1 cellular context compared by ENCODE assay signal in genomic region chr19:1860133-1860775, GRCh38.
TF ChIP-seq lines count a peak whose summit lies in the region.

No MANE protein-coding gene starts in this region.

TF ChIP-seq in K562, 482 proteins besides CTCF, POLR2A, EP300 and RAD21 (continues in another document):
- TF ChIP-seq IFI16 (CRISPR knock-in tag; IDR thresholded peaks at IDR 0.05) (no peak), ZZZ3 (IDR thresholded peaks at IDR 0.05) (no peak), ZBTB1 (CRISPR knock-in tag; IDR thresholded peaks at IDR 0.05; ENCODE audit: borderline replicate concordance, low read depth) (no peak), RNF2 (IDR thresholded peaks at IDR 0.05) (no peak), ZFP36 (IDR thresholded peaks at IDR 0.05; ENCODE audit: low read depth, low read length, partially characterized antibody) (no peak), ESRRA (IDR thresholded peaks at IDR 0.05; ENCODE audit: borderline replicate concordance, low read depth) (no peak), ZNF766 (CRISPR knock-in tag; conservative IDR thresholded peaks at IDR 0.05) (no peak), ZNF121 (CRISPR knock-in tag; conservative IDR thresholded peaks at IDR 0.05) (no peak), STAT5A (IDR thresholded peaks at IDR 0.05; ENCODE audit: borderline replicate concordance, low read length) (no peak), RBBP5 (IDR thresholded peaks at IDR 0.05; ENCODE audit: borderline replicate concordance, insufficient read depth, low read length, poor library complexity, severe bottlenecking) (peak; percentile 32), CREM (IDR thresholded peaks at IDR 0.05; ENCODE audit: low read depth) (no peak), CHD1 (IDR thresholded peaks at IDR 0.05; ENCODE audit: low read length) (no peak), JUN (IDR thresholded peaks at IDR 0.05; ENCODE audit: borderline replicate concordance, low read depth, low read length) (no peak), JUN (CRISPR knock-in tag; IDR thresholded peaks at IDR 0.05; ENCODE audit: borderline replicate concordance) (no peak), SMARCE1 (IDR thresholded peaks at IDR 0.05) (no peak), CREB3 (tag; conservative IDR thresholded peaks at IDR 0.05; ENCODE audit: low read depth) (no peak), ZNF174 (CRISPR knock-in tag; IDR thresholded peaks at IDR 0.05) (no peak), NBN (IDR thresholded peaks at IDR 0.05; ENCODE audit: low read depth) (no peak), RHOXF2B (CRISPR knock-in tag; conservative IDR thresholded peaks at IDR 0.05) (no peak), PTRF (tag; IDR thresholded peaks at IDR 0.05) (no peak), ZNF696 (CRISPR knock-in tag; conservative IDR thresholded peaks at IDR 0.05) (no peak), ZBTB43 (CRISPR knock-in tag; IDR thresholded peaks at IDR 0.05) (no peak), POLR3A (IDR thresholded peaks at IDR 0.05; ENCODE audit: borderline replicate concordance, extremely low read depth, insufficient read depth, insufficient read length) (no peak), ZNF518B (CRISPR knock-in tag; IDR thresholded peaks at IDR 0.05) (no peak), MIER1 (IDR thresholded peaks at IDR 0.05; ENCODE audit: low read depth) (no peak), HES1 (IDR thresholded peaks at IDR 0.05; ENCODE audit: low read depth) (no peak), KDM4B (IDR thresholded peaks at IDR 0.05; ENCODE audit: borderline replicate concordance in 2 of 2, low read depth in 1 of 2) (no peak), ZC3H8 (IDR thresholded peaks at IDR 0.05) (no peak), IRF2 (CRISPR knock-in tag; IDR thresholded peaks at IDR 0.05) (no peak), MTA1 (IDR thresholded peaks at IDR 0.05; ENCODE audit: borderline replicate concordance) (0 out of 2 replicates have a peak, but pooled peaks have one; percentile 36), ZMIZ1 (IDR thresholded peaks at IDR 0.05; ENCODE audit: low read depth in 2 of 2, low read length in 2 of 2) (no peak), THAP12 (CRISPR knock-in tag; IDR thresholded peaks at IDR 0.05) (no peak), NONO (IDR thresholded peaks at IDR 0.05; ENCODE audit: low read depth in 2 of 2, low read length in 1 of 2) (0 out of 4 replicates have a peak, but pooled peaks of 1 of the 2 experiments have one; percentile 24), CBFB (CRISPR knock-in tag; IDR thresholded peaks at IDR 0.05) (no peak), ZNF316 (IDR thresholded peaks at IDR 0.05) (no peak), ZNF324 (CRISPR knock-in tag; IDR thresholded peaks at IDR 0.05) (no peak), TBP (optimal IDR thresholded peaks at IDR 0.05; ENCODE audit: low read depth, low read length) (peak; percentile 23), SLC30A9 (CRISPR knock-in tag; IDR thresholded peaks at IDR 0.05) (no peak), NELFE (IDR thresholded peaks at IDR 0.05; ENCODE audit: insufficient read depth, insufficient read length) (no peak), ELF4 (CRISPR knock-in tag; IDR thresholded peaks at IDR 0.05) (no peak), MAX (CRISPR knock-in tag; IDR thresholded peaks at IDR 0.05) (no peak), CAMTA2 (CRISPR knock-in tag; conservative IDR thresholded peaks at IDR 0.05) (no peak), TFAP4 (CRISPR knock-in tag; IDR thresholded peaks at IDR 0.05; ENCODE audit: borderline replicate concordance) (peak; percentile 30; the same call in 1 of the 2 replicates), RFX1 (IDR thresholded peaks at IDR 0.05) (peak; percentile 99), FOXJ3 (CRISPR knock-in tag; IDR thresholded peaks at IDR 0.05) (peak; percentile 92), BMI1 (IDR thresholded peaks at IDR 0.05; ENCODE audit: low read length) (peak; percentile 89), ERF (CRISPR knock-in tag; IDR thresholded peaks at IDR 0.05) (no peak), TAF7 (tag; IDR thresholded peaks at IDR 0.05) (no peak), IRF9 (tag; IDR thresholded peaks at IDR 0.05) (no peak), STAT6 (CRISPR knock-in tag; IDR thresholded peaks at IDR 0.05) (no peak), ELK1 (CRISPR knock-in tag; IDR thresholded peaks at IDR 0.05) (no peak)
